Comparison of ENCODE assay signal across 8 cellular contexts in the genomic region with DNA sequence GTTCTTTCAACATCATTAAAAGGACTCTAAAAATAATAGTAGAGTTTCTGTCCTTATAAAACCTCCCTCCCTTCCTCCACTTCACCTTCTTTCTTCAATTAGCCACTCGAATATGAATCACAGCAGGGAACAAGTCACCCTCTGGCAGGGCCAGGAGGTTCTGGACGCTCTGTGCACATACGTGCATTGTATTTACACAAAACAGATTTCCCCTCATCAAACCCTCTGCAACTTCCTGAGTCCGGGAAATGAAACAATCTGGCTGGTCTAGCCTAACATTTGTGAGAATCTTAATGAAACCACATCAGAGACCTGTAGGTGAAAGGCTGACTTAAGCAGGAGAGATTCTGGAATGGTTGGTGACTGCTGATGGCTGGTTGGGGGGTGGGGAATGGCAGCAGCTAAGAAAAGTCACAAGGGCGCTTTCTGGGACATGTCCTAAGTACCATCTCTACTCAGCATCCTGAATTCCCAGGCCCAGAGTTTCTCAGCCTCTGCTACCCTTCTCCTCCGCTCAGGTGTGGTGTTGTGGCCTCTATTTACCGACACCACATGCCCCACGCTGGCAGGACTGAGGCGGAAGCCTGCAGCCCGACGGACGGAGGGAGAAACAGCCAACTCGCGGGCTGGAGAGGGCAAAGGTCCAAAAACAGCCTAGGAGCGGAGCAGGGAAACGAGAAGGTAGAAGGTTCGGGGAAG. TPM values are rescaled to one million over a fixed set of nuclear protein-coding genes. Genes with fewer than 3 reads are reported as not detected.
A peak's percentile ranks its signal among the peaks of the same experiment; 100 is the strongest.
DNase-seq lines count a peak whose midpoint lies in the region; ATAC-seq and TF ChIP-seq lines count a peak whose summit lies in the region.

No MANE protein-coding gene starts in this region.

- POLR2A ChIA-PET in Panc1 (lab: Charles Lee): no interaction called here

- H3K4me1 ChIP-seq in Panc1 (ENCODE audit: control insufficient read depth, insufficient read depth, low read length): peaks cover 8% of the 10 kb centered on the region
- no peaks in the 10 kb centered on the region for H3K4me1 ChIP-seq in ectodermal cell (ENCODE audit: control insufficient read depth, insufficient read depth, low read length)
- peaks cover 2% of the 10 kb centered on the region for H3K4me1 ChIP-seq in mucosa of descending colon (ENCODE audit: low read depth)
- peaks cover 8% of the 10 kb centered on the region for H3K4me1 ChIP-seq in vagina

- H3K9me3 ChIP-seq in Panc1 (ENCODE audit: control insufficient read depth, insufficient read depth, low read depth, low read length) (no peaks in the 10 kb centered on the region), ectodermal cell (ENCODE audit: control insufficient read depth, low read length) (no peaks in the 10 kb centered on the region), mucosa of descending colon (no peaks in the 10 kb centered on the region), vagina (no peaks in the 10 kb centered on the region)

- H3K27me3 ChIP-seq in Panc1 (ENCODE audit: control insufficient read depth, insufficient read depth, low read length): peaks cover 2% of the 10 kb centered on the region; the same call in 1 of the 2 replicates
- H3K27me3 ChIP-seq in ectodermal cell (ENCODE audit: control insufficient read depth, insufficient read depth, low read length, poor library complexity, severe bottlenecking): no peaks in the 10 kb centered on the region
- no peaks in the 10 kb centered on the region for H3K27me3 ChIP-seq in vagina

- no peak for TF ChIP-seq POLR2A in vagina (IDR thresholded peaks at IDR 0.05)

- H3K36me3 ChIP-seq in Panc1 (ENCODE audit: control insufficient read depth, insufficient read depth, low read length) (no peaks in the 10 kb centered on the region), ectodermal cell (ENCODE audit: control insufficient read depth, insufficient read depth, low read length) (no peaks in the 10 kb centered on the region), mucosa of descending colon (ENCODE audit: low read depth) (no peaks in the 10 kb centered on the region), vagina (no peaks in the 10 kb centered on the region)

- in situ Hi-C loops in Panc1 (cut with HindIII; ENCODE audit: low pct_unique_long_range_greater_than_20kb, low sequenced_read_pairs): no loop called here

- peak; percentile 60 for DNase-seq in DMS 273 (lab: John Stamatoyannopoulos, UW; ENCODE audit: unreplicated experiment)
- DNase-seq in DMS 273 treated with DMSO at 0.1 percent for 48 hours (lab: John Stamatoyannopoulos, UW): no peak
- no peak for DNase-seq in Panc1 (ENCODE audit: low read depth, low spot score)
- peak; percentile 60 to 72 (median 68) for DNase-seq in mucosa of descending colon
- no peak for DNase-seq in vagina (ENCODE audit: extremely low spot score in 2 of 2)

- TF ChIP-seq CTCF in Panc1 (IDR thresholded peaks at IDR 0.05) (no peak), mucosa of descending colon (IDR thresholded peaks at IDR 0.05) (no peak), vagina (IDR thresholded peaks at IDR 0.05) (no peak)

- ATAC-seq in Panc1 (peak; percentile 31), mucosa of descending colon (peak; percentile 73), HG02571 (IDR thresholded peaks at IDR 0.05; ENCODE audit: unreplicated experiment) (no peak), GM19035 (IDR thresholded peaks at IDR 0.05; ENCODE audit: unreplicated experiment) (no peak)

- intact Hi-C loops in Panc1 (cut with micrococcal nuclease; ENCODE audit: unreplicated experiment): no loop called here
- intact Hi-C loops in mucosa of descending colon (cut with DNase I, micrococcal nuclease): loop anchor here in 1 of 2 donors (5.0 kb wide), 1 partner anchor 60 kb away; no protein-coding TSS in a partner anchor
- intact Hi-C loops in vagina (cut with DNase I): no loop called here

- CTCF ChIA-PET in Panc1 (lab: Charles Lee): no interaction called here

- peak overlapping the region; percentile 70 for H3K27ac ChIP-seq in Panc1 (ENCODE audit: low read length)
- no peak overlapping the region for H3K27ac ChIP-seq in ectodermal cell (ENCODE audit: insufficient read depth, low read depth, low read length, poor library complexity, severe bottlenecking)
- H3K27ac ChIP-seq in vagina: peak overlapping the region; percentile 79

- H3K4me3 ChIP-seq in Panc1 (ENCODE audit: low read depth in 2 of 2, low read length in 2 of 2): peak overlapping the region; percentile 67 to 97
- H3K4me3 ChIP-seq in ectodermal cell (ENCODE audit: insufficient read depth, low read depth, low read length): peak overlapping the region; percentile 65
- peak overlapping the region; percentile 46 for H3K4me3 ChIP-seq in mucosa of descending colon
- H3K4me3 ChIP-seq in vagina: peak overlapping the region; percentile 42 to 65

- no TSS peak for BruUV-seq in Panc1 (replicated peaks; lab: Mats Ljungman, UMichigan)

- 13 to 14% methylated on average over 16 to 17 of the region's 17 CpGs for WGBS in ectodermal cell, 2 experiments

RNA-seq across cellular contexts. Expression of a gene that starts 1.0 kb away (rescaled TPM):
- total RNA-seq in Panc1 (2021; ENCODE audit: unreplicated experiment): 57.2 TPM
- 37.8 TPM for polyA plus RNA-seq in Panc1 (2012; ENCODE audit: insufficient read length)
- polyA plus RNA-seq in ectodermal cell (2013, experiment 1 of 4): 46.9 TPM
- polyA plus RNA-seq in ectodermal cell (2013, experiment 2 of 4): 54.1 TPM
- 31.9 TPM for polyA plus RNA-seq in ectodermal cell (2013, experiment 3 of 4)
- polyA plus RNA-seq in ectodermal cell (2013, experiment 4 of 4): 38.1 TPM
- total RNA-seq in mucosa of descending colon: 10 to 100 TPM; 23.1 to 41.2 (median 33.6) TPM
- total RNA-seq in vagina: 19.2 TPM

Comparison
In these comparisons a context has a peak if more than half of its experiments do, and no peak if none do; other contexts are left out.
1. DNase-seq: peak in DMS 273 (single experiment) and mucosa of descending colon (3 of 3); none in DMS 273 treated with DMSO at 0.1 percent for 48 hours (single experiment), Panc1 (single experiment) and vagina (0 of 2).
2. ATAC-seq: peak in Panc1 (single experiment) and mucosa of descending colon (single experiment); none in HG02571 (single experiment) and GM19035 (single experiment).
3. Peak in every context shown above with its lines, with median percentiles within 50 percentile points of each other: H3K4me3 ChIP-seq.